ENCODE assay signal across 8 cellular contexts in the genomic region with DNA sequence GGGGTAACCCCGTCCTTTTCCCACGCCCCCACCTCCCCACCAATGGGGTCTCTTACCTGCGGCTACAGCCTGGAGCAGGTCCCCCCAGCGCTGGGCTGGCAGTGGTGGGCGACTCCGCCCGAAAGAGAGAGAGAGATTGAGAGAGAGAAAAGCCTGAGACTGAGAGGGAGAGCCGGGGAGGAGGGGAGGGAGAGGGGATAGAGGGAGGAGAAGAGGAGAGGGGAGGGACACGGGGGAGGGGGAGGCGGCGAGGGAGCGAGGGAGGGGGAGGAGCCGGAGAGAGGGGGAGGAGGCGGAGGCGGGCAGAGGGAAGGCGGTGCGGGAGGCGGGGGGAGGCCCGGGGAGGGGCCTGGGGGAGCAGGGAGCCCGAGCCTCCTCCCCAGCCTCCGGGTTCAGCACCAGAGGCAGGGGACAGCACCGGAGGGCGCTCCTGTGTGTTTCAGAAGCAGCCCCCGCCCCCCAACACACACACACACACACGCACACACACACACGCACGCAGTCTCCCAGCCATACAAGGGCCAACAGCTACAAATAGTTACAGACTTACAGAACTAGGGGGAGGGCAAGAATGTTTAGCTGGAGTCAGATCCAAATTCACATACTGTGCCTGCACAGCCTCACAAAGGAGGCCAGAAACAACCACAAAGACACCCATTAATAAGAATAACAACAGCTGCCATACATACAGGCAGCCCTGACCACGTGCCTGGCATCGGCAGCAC. TPM values are rescaled to one million over a fixed set of nuclear protein-coding genes. Genes with fewer than 3 reads are reported as not detected.
DNase-seq lines count a peak whose midpoint lies in the region; ATAC-seq, FAIRE-seq and TF ChIP-seq lines count a peak whose summit lies in the region.

Gene SLC8A2 (minus strand): TSS at position 161 of the 725 bp plus-strand sequence. CDS start 5,490 bp downstream, outside the sequence.

- intact Hi-C loops in pancreas (cut with DNase I), result no loop called here

- H3K27me3 ChIP-seq in BE2C, result peaks cover 14% of the 10 kb centered on the region
- H3K27me3 ChIP-seq in gastroesophageal sphincter, result peaks cover 37% of the 10 kb centered on the region
- H3K27me3 ChIP-seq in pancreas, result no peaks in the 10 kb centered on the region

- no peak for TF ChIP-seq POLR2A in gastroesophageal sphincter (IDR thresholded peaks at IDR 0.05)

- peak within 1 kb of the TSS; percentile 57 for H3K4me3 ChIP-seq in BE2C (ENCODE audit: low read depth, low read length)
- H3K4me3 ChIP-seq in gastroesophageal sphincter, result peak within 1 kb of the TSS; percentile 31 to 57
- peak within 1 kb of the TSS in 3 of 4 donors; percentile 26 to 56 (median 43) for H3K4me3 ChIP-seq in pancreas

- TF ChIP-seq CTCF in BE2C (IDR thresholded peaks at IDR 0.05; ENCODE audit: low read depth, low read length) (no peak), gastroesophageal sphincter (IDR thresholded peaks at IDR 0.05) (no peak), pancreas (IDR thresholded peaks at IDR 0.05) (no peak)

- no peak for TF ChIP-seq EP300 in gastroesophageal sphincter (IDR thresholded peaks at IDR 0.05)

- H3K27ac ChIP-seq in gastroesophageal sphincter (peak within 1 kb of the TSS in 3 of 4 donors; percentile 69 to 76 (median 72)), pancreas (no peak within 1 kb of the TSS)

- ATAC-seq in gastroesophageal sphincter (peak; percentile 82), pancreas (peak; percentile 88 to 94 (median 91)), GM18907 (IDR thresholded peaks at IDR 0.05; ENCODE audit: unreplicated experiment) (no peak)

- H3K36me3 ChIP-seq in BE2C (no peaks in the 10 kb centered on the region), gastroesophageal sphincter (peaks cover 0 to 7% of the 10 kb centered on the region in 2 donors), pancreas (no peaks in the 10 kb centered on the region)

- H3K9me3 ChIP-seq in BE2C, result no peaks in the 10 kb centered on the region
- H3K9me3 ChIP-seq in gastroesophageal sphincter, result no peaks in the 10 kb centered on the region
- no peaks in the 10 kb centered on the region for H3K9me3 ChIP-seq in pancreas

- H3K4me1 ChIP-seq in BE2C, result 0 out of 2 replicates have a peak, but pooled peaks cover 2% of the 10 kb centered on the region
- H3K4me1 ChIP-seq in gastroesophageal sphincter, result peaks cover 0 to 47% (median 13%) of the 10 kb centered on the region in 3 donors
- H3K4me1 ChIP-seq in pancreas, result peaks cover 0 to 4% (median 0%) of the 10 kb centered on the region in 3 donors

- WGBS in gastroesophageal sphincter (ENCODE audit: low coverage in 1 of 2), 2 donors, result 3 to 30% methylated on average over 2 to 8 of the region's 29 CpGs
- 3 to 7% methylated on average over 13 to 27 of the region's 29 CpGs for WGBS in pancreas, 2 donors

- DNase-seq in BE2C, result peak; percentile 85
- DNase-seq in HT1080 (ENCODE audit: low read depth), result peak; percentile 43
- peak; percentile 72 for DNase-seq in RPMI7951 (ENCODE audit: low read depth)
- peak; percentile 70 for DNase-seq in activated naive CD4-positive, alpha-beta T cell treated with anti-CD3 and anti-CD28 coated beads, Interleukin-2, amount 50 U/mL, for 16 hours
- peak; percentile 81 to 92 (median 87) for DNase-seq in pancreas
- DNase-seq in GOT3 (lab: John Stamatoyannopoulos, UW), result no peak

- no peak for FAIRE-seq in pancreas (lab: Jason Lieb, UNC)

RNA-seq across cellular contexts. Expression of gene SLC8A2, which starts in this region (rescaled TPM):
- polyA plus RNA-seq in BE2C (2012; ENCODE audit: insufficient read depth, insufficient read length, low read depth), result 1.8 TPM
- total RNA-seq in HT1080 (2014; rRNA removed; shearing (Covaris generic)), result not detected in 2 replicates
- polyA plus RNA-seq in HT1080 (2015; cell fraction: cytosol; rRNA removed), result not detected in 2 replicates
- polyA plus RNA-seq in HT1080 (2015; cell fraction: nucleus; rRNA removed), result 0.07 TPM in 1 of 2 replicates, not detected in the other
- total RNA-seq in RPMI7951 (2014; rRNA removed; shearing (Covaris generic)), result 2.3 TPM in 1 of 2 replicates, not detected in the other
- 10 to 100 TPM in 1 of 4 donors, 1 to 10 TPM in 3; 6.5 to 19.9 (median 9.5) TPM for total RNA-seq in gastroesophageal sphincter
- total RNA-seq in pancreas, result 1 to 10 TPM; 4.5 to 8.3 (median 6.7) TPM
- polyA plus RNA-seq in pancreas, result 1 to 10 TPM; 2.6 to 4.8 TPM

Comparison
In these comparisons a context has a peak if more than half of its experiments do, and no peak if none do; other contexts are left out.
1. Peak in DNase-seq in HT1080; RNA of the gene not detected or under 1 TPM.
2. H3K27ac ChIP-seq: peak in gastroesophageal sphincter (3 of 4); none in pancreas (0 of 4).
3. Peak in every context shown above with its lines, with median percentiles within 50 percentile points of each other: H3K4me3 ChIP-seq.